In the genomic region with DNA sequence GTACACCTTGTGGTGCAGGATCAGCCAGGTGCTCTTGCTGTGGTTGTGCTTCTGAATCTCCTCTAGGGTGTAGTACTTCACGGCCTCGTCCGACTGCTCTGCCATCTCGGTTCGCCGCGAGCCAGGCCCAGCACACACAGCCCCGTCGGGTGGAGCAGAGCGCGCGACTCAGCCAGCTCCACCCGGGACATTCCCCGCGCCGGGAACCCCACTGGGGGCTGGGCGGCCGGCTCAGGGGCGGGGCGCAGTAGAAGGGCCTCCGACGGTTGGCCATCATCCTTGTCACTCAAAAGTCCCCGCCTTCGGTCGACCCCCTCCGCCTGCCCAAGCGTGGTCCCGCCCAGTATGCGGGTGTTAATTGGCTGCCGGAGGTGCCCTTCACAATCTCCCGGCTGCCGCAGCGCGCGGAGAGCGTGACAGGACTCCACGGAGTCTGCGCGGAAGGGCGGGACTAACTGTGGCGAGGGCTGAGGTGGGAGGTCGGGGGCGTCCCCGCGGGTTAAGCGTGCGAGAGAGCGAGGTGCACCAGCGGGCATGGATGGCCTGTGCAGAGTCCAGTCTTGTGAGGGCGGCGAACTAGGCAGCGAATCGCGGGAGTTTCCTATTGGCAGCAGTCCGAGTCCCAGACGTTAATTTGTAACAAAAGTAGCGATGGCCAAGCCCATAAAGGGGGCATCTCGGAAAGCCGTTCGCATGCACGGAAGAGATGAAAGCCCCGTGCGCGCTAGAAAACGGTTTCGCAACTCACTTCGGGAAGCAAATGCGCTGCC, we compare ENCODE assay signal across 8 cellular contexts. TPM values are rescaled to one million over a fixed set of nuclear protein-coding genes. Genes with fewer than 3 reads are reported as not detected.
DNase-seq lines count a peak whose midpoint lies in the region; ATAC-seq and TF ChIP-seq lines count a peak whose summit lies in the region.

A gene with protein sequence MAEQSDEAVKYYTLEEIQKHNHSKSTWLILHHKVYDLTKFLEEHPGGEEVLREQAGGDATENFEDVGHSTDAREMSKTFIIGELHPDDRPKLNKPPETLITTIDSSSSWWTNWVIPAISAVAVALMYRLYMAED (minus strand): TSS at position 193 of the 770 bp plus-strand sequence. CDS start 88 bp downstream, at position 105.

- peaks cover 43% of the 10 kb centered on the region for H3K79me2 ChIP-seq in hepatocyte

- H3K9me2 ChIP-seq in hepatocyte (replicated peaks; ENCODE audit: insufficient read depth): no peaks in the 10 kb centered on the region

- H3K4me2 ChIP-seq in hepatocyte: peak within 1 kb of the TSS; percentile 90

- peak within 1 kb of the TSS; percentile 60 for H2AFZ ChIP-seq in hepatocyte

- H3K27ac ChIP-seq in hepatocyte: peak within 1 kb of the TSS; percentile 87

- peak; percentile 98 for DNase-seq in NCI-H146 treated with DMSO at 0.1 percent for 48 hours (lab: John Stamatoyannopoulos, UW; ENCODE audit: unreplicated experiment)
- DNase-seq in T-helper 9 cell: peak; percentile 98
- DNase-seq in astrocyte of the hippocampus (ENCODE audit: low read depth, low spot score): peak; percentile 99
- peak; percentile 98 for DNase-seq in hepatocyte (ENCODE audit: low spot score)
- peak; percentile 99 for DNase-seq in retina
- DNase-seq in HAP-1 (ENCODE audit: low spot score in 2 of 2): no peak

- under 1% methylated on average over 45 of the region's 68 CpGs for WGBS in hepatocyte (ENCODE audit: low lambda C conversion rate, missing lambda C conversion rate)

- in situ Hi-C loops in HAP-1 (cut with MboI; ENCODE audit: low sequenced_read_pairs): no loop called here

- H3K9me3 ChIP-seq in hepatocyte (ENCODE audit: low read depth): no peaks in the 10 kb centered on the region
- H3K9me3 ChIP-seq in HAP-1: no peaks in the 10 kb centered on the region

- no peaks in the 10 kb centered on the region for H3K27me3 ChIP-seq in hepatocyte
- no peaks in the 10 kb centered on the region for H3K27me3 ChIP-seq in HAP-1 (ENCODE audit: low read depth)

- H3K4me1 ChIP-seq in hepatocyte (ENCODE audit: insufficient read depth) (peaks cover 28% of the 10 kb centered on the region), HAP-1 (no peaks in the 10 kb centered on the region)

- peak within 1 kb of the TSS; percentile 92 for H3K4me3 ChIP-seq in GM12875 (ENCODE audit: low read depth, low read length)
- peak within 1 kb of the TSS; percentile 45 for H3K4me3 ChIP-seq in hepatocyte
- H3K4me3 ChIP-seq in HAP-1: no peak within 1 kb of the TSS

- peak; percentile 99 for ATAC-seq in HG02798 (IDR thresholded peaks at IDR 0.05; ENCODE audit: poor library complexity, unreplicated experiment)

- TF ChIP-seq CTCF in GM12875 (IDR thresholded peaks at IDR 0.05; ENCODE audit: borderline replicate concordance, insufficient read depth, low read depth, low read length) (no peak), hepatocyte (IDR thresholded peaks at IDR 0.05; ENCODE audit: poor library complexity) (no peak)

- H3K36me3 ChIP-seq in hepatocyte (replicated peaks; ENCODE audit: insufficient read depth, low read depth) (no peaks in the 10 kb centered on the region), HAP-1 (replicated peaks) (no peaks in the 10 kb centered on the region)

- H4K20me1 ChIP-seq in hepatocyte (ENCODE audit: insufficient read depth, poor library complexity, severe bottlenecking): no peaks in the 10 kb centered on the region

RNA-seq across cellular contexts. Expression of the gene that starts here (rescaled TPM):
- 259 and 273 TPM in 2 replicates for total RNA-seq in hepatocyte
- 358 and 457 TPM in 2 replicates for polyA plus RNA-seq in hepatocyte

Comparison
In these comparisons a context has a peak if more than half of its experiments do, and no peak if none do; other contexts are left out.
1. DNase-seq: peak in NCI-H146 treated with DMSO at 0.1 percent for 48 hours (single experiment), T-helper 9 cell (single experiment), astrocyte of the hippocampus (single experiment), hepatocyte (single experiment) and retina (single experiment); none in HAP-1 (0 of 2).